ENCODE assay signal across 8 cellular contexts in the genomic region with DNA sequence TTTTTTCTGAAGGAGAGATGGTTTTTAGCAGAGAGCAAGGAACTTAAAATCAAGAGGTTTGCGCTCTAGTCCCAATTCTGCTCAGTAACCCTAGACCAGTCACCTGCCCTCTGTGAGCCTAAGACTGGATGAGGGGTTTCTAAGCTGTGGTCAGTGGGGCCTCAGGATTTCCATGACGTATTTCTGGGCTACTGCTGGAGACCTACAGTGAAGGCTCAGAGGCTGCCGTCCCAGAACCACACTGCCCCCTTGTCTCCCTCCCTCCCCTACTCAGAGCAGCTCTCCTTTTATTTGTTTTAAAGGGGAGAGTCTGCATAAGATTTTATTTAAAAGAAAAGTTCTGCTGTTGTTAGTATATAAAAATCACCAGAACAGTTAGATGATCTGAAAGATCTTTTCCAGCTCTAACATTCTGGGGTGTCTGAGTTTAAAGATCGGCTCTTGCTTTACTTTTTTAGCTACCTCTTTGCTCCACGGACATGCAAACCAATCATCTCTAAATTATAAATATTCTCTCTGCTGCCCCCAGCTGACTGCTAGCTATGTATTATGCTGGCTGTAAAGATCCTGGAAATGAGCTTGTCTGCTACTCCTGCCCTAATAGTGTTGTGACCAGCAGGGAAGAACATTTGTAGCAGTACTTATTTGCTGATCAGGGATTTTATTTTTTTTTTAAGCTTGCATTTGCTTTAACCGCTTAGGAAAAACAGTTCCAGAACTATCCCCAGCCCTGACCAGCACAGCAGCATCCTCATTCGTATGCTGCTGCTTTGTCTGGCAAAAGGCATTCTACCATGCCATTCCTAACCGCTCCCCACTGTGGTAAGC. TPM values are rescaled to one million over a fixed set of nuclear protein-coding genes. Genes with fewer than 3 reads are reported as not detected.
DNase-seq lines count a peak whose midpoint lies in the region; ATAC-seq and TF ChIP-seq lines count a peak whose summit lies in the region.

No MANE protein-coding gene starts in this region.

- no peak overlapping the region for H3K27ac Mint-ChIP-seq in endodermal cell
- H3K27ac Mint-ChIP-seq in naive B cell, result no peak overlapping the region

- ATAC-seq in naive B cell (ENCODE audit: low read depth in 2 of 2) (peak; percentile 59 to 63), GM19324 (IDR thresholded peaks at IDR 0.05; ENCODE audit: low FRiP score, unreplicated experiment) (no peak)

- H3K27me3 ChIP-seq in HUES64 (ENCODE audit: insufficient read depth, low read length) (no peaks in the 10 kb centered on the region), endodermal cell (ENCODE audit: control insufficient read depth, insufficient read depth, low read length, poor library complexity, severe bottlenecking) (no peaks in the 10 kb centered on the region)

- H3K4me1 Mint-ChIP-seq in endodermal cell (peaks cover 20% of the 10 kb centered on the region), naive B cell (peaks cover 0 to 3% (median 0%) of the 10 kb centered on the region in 3 donors)

- H3K4me3 ChIP-seq in HUES64 (ENCODE audit: low read length) (peak overlapping the region; percentile 25), endodermal cell (ENCODE audit: low read length) (no peak overlapping the region)

- peak overlapping the region; percentile 2; the same call in 1 of the 2 replicates for H3K9ac ChIP-seq in HUES64 (ENCODE audit: low read depth, low read length)
- H3K9ac ChIP-seq in endodermal cell (ENCODE audit: extremely low read depth, low read length, poor library complexity, severe bottlenecking), result no peak overlapping the region

- H3K4me1 ChIP-seq in HUES64 (ENCODE audit: insufficient read depth, low read length) (peaks cover 17% of the 10 kb centered on the region), endodermal cell (ENCODE audit: control insufficient read depth, insufficient read depth, low read length) (no peaks in the 10 kb centered on the region)

- WGBS in HUES64, result 41% methylated on average over 7 of the region's 8 CpGs
- WGBS in endodermal cell (ENCODE audit: insufficient coverage in 1 of 2, insufficient read length in 1 of 2), 2 experiments, result 27 to 52% methylated on average over 3 to 8 of the region's 8 CpGs

- TF ChIP-seq CTCF in endodermal cell (conservative IDR thresholded peaks at IDR 0.05), result peak; percentile 56

- H3K36me3 ChIP-seq in HUES64 (ENCODE audit: insufficient read depth, low read length) (no peaks in the 10 kb centered on the region), endodermal cell (ENCODE audit: control insufficient read depth, insufficient read depth, low read length) (no peaks in the 10 kb centered on the region)

- H3K36me3 Mint-ChIP-seq in endodermal cell (ENCODE audit: low read depth), result peaks cover 3% of the 10 kb centered on the region
- H3K36me3 Mint-ChIP-seq in naive B cell, result no peaks in the 10 kb centered on the region

- H3K27ac ChIP-seq in HUES64 (ENCODE audit: low read depth, low read length) (peak overlapping the region; percentile 27; the same call in 1 of the 2 replicates), endodermal cell (ENCODE audit: low read depth, low read length) (peak overlapping the region; percentile 45)

- H3K9me3 Mint-ChIP-seq in endodermal cell (peaks cover 10% of the 10 kb centered on the region), naive B cell (no peaks in the 10 kb centered on the region)

- H3K9me3 ChIP-seq in HUES64 (ENCODE audit: insufficient read depth, low read depth, low read length) (peaks cover 8% of the 10 kb centered on the region; the same call in 1 of the 2 replicates), endodermal cell (ENCODE audit: control insufficient read depth, low read length) (no peaks in the 10 kb centered on the region)

- H3K27me3 Mint-ChIP-seq in endodermal cell (ENCODE audit: insufficient read depth) (no peaks in the 10 kb centered on the region), naive B cell (peaks cover 11 to 34% (median 30%) of the 10 kb centered on the region in 3 donors)

- DNase-seq in NCI-H2081 (lab: John Stamatoyannopoulos, UW), result peak; percentile 19 to 60
- DNase-seq in NCI-H2081 treated with DMSO at 0.1 percent for 48 hours (lab: John Stamatoyannopoulos, UW), result no peak
- peak; percentile 76 for DNase-seq in SHP77 treated with DMSO at 0.1 percent for 48 hours (lab: John Stamatoyannopoulos, UW)
- DNase-seq in endodermal cell, result peak; percentile 61
- DNase-seq in naive B cell, result no peak
- no peak for DNase-seq in stimulated activated CD4-positive, alpha-beta T cell treated with anti-CD3 and anti-CD28 coated beads, Interleukin-4, amount 100 ng/mL, for 4 hours

- H3K4me3 Mint-ChIP-seq in endodermal cell, result peak overlapping the region; percentile 20
- peak overlapping the region in 2 of 8 donors; percentile 5 to 45 for H3K4me3 Mint-ChIP-seq in naive B cell

RNA-seq across cellular contexts. Expression of a gene that starts 28.6 kb away (rescaled TPM):
- polyA plus RNA-seq in HUES64 (2013, experiment 1 of 2), result 261 TPM
- 297 TPM for polyA plus RNA-seq in HUES64 (2013, experiment 2 of 2)
- 100 to 1,000 TPM; 144 to 181 TPM for total RNA-seq in endodermal cell
- polyA plus RNA-seq in endodermal cell (2013, experiment 1 of 2), result 301 TPM
- 285 TPM for polyA plus RNA-seq in endodermal cell (2013, experiment 2 of 2)
- polyA plus RNA-seq in naive B cell (ENCODE audit: low read depth in 6 of 6), result 100 to 1,000 TPM; 192 to 261 (median 230) TPM

Comparison
In these comparisons a context has a peak if more than half of its experiments do, and no peak if none do; other contexts are left out.
1. DNase-seq: peak in NCI-H2081 (2 of 2), SHP77 treated with DMSO at 0.1 percent for 48 hours (single experiment) and endodermal cell (single experiment); none in NCI-H2081 treated with DMSO at 0.1 percent for 48 hours (single experiment), naive B cell (single experiment) and stimulated activated CD4-positive, alpha-beta T cell treated with anti-CD3 and anti-CD28 coated beads, Interleukin-4, amount 100 ng/mL, for 4 hours (0 of 2).